In the genomic region with DNA sequence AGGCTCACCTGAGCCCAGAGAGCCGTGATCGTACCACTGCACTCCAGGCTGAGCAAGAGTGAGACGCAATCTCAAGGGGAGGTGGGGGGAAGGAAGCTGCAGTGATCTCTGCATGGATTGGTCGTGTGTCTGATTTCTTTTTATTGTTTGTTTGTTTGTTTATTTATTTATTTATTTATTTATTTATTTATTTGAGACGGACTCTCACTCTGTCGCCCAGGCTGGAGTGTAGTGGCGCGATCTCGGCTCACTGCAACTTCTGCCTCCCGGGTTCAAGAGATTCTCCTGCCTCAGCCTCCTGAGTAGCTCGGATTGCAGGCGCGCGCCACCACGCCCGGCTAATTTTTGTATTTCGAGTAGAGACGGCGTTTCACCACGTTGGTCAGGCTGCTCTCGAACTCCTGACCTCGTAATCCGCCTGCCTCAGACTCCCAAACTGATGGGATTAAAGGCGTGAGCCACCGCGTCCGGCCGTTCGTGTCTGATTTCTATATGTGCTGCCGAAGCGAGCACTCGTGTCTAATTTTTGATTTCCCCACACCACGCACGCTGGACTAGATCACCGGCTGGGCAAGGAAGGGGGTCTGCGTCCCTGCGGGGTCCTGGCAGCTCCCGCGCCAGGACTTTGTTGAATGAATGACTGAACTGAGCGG, we compare ENCODE assay signal across 2 cellular contexts.
TF ChIP-seq lines count a peak whose summit lies in the region.

No MANE protein-coding gene starts in this region.

TF ChIP-seq in SK-N-SH, 30 proteins besides CTCF, POLR2A, EP300 and RAD21:
- TF ChIP-seq, protein P1, sequence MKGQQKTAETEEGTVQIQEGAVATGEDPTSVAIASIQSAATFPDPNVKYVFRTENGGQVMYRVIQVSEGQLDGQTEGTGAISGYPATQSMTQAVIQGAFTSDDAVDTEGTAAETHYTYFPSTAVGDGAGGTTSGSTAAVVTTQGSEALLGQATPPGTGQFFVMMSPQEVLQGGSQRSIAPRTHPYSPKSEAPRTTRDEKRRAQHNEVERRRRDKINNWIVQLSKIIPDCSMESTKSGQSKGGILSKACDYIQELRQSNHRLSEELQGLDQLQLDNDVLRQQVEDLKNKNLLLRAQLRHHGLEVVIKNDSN (IDR thresholded peaks at IDR 0.05; ENCODE audit: borderline replicate concordance, low read depth) = no peak
- TF ChIP-seq YY1 (IDR thresholded peaks at IDR 0.05; ENCODE audit: low read depth) (no peak), SIN3A (IDR thresholded peaks at IDR 0.05; ENCODE audit: borderline replicate concordance, low read depth, low read length) (no peak), NFIC (IDR thresholded peaks at IDR 0.05; ENCODE audit: borderline replicate concordance) (no peak), JUND (IDR thresholded peaks at IDR 0.05) (no peak), NRF1 (IDR thresholded peaks at IDR 0.05; ENCODE audit: low read depth, low read length) (no peak), MXI1 (IDR thresholded peaks at IDR 0.05; ENCODE audit: low read depth, low read length) (no peak), RFX5 (IDR thresholded peaks at IDR 0.05; ENCODE audit: low read length) (no peak), RCOR1 (IDR thresholded peaks at IDR 0.05; ENCODE audit: low read length) (no peak), FOSL2 (IDR thresholded peaks at IDR 0.05; ENCODE audit: borderline replicate concordance, low read depth) (no peak), GATA2 (CRISPR knock-in tag; IDR thresholded peaks at IDR 0.05) (no peak), TAF1 (IDR thresholded peaks at IDR 0.05; ENCODE audit: borderline replicate concordance, low read depth, low read length) (no peak), TCF12 (IDR thresholded peaks at IDR 0.05) (no peak), POLR2AphosphoS5 (IDR thresholded peaks at IDR 0.05; ENCODE audit: low read depth, low read length) (no peak; the same call in 1 of the 2 replicates), GABPA (IDR thresholded peaks at IDR 0.05; ENCODE audit: low read depth) (no peak), CHD2 (IDR thresholded peaks at IDR 0.05; ENCODE audit: low read length, partially characterized antibody) (no peak), RXRA (IDR thresholded peaks at IDR 0.05; ENCODE audit: borderline replicate concordance, low read depth) (no peak), FOXM1 (IDR thresholded peaks at IDR 0.05; ENCODE audit: low read depth) (no peak)
- TF ChIP-seq, protein P2, sequence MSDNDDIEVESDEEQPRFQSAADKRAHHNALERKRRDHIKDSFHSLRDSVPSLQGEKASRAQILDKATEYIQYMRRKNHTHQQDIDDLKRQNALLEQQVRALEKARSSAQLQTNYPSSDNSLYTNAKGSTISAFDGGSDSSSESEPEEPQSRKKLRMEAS (IDR thresholded peaks at IDR 0.05; ENCODE audit: low read depth) = no peak
- TF ChIP-seq, protein P3, sequence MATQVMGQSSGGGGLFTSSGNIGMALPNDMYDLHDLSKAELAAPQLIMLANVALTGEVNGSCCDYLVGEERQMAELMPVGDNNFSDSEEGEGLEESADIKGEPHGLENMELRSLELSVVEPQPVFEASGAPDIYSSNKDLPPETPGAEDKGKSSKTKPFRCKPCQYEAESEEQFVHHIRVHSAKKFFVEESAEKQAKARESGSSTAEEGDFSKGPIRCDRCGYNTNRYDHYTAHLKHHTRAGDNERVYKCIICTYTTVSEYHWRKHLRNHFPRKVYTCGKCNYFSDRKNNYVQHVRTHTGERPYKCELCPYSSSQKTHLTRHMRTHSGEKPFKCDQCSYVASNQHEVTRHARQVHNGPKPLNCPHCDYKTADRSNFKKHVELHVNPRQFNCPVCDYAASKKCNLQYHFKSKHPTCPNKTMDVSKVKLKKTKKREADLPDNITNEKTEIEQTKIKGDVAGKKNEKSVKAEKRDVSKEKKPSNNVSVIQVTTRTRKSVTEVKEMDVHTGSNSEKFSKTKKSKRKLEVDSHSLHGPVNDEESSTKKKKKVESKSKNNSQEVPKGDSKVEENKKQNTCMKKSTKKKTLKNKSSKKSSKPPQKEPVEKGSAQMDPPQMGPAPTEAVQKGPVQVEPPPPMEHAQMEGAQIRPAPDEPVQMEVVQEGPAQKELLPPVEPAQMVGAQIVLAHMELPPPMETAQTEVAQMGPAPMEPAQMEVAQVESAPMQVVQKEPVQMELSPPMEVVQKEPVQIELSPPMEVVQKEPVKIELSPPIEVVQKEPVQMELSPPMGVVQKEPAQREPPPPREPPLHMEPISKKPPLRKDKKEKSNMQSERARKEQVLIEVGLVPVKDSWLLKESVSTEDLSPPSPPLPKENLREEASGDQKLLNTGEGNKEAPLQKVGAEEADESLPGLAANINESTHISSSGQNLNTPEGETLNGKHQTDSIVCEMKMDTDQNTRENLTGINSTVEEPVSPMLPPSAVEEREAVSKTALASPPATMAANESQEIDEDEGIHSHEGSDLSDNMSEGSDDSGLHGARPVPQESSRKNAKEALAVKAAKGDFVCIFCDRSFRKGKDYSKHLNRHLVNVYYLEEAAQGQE (IDR thresholded peaks at IDR 0.05; ENCODE audit: low read depth, low read length) = no peak
TF ChIP-seq in SK-N-SH: peak in this region for 0.

TF ChIP-seq in SK-N-SH treated with all-trans-retinoic acid at 6 μM for 48 hours, 23 proteins besides CTCF, POLR2A, EP300 and RAD21 (continued from another document):
- TF ChIP-seq ZC3H10 (CRISPR knock-in tag; IDR thresholded peaks at IDR 0.05) = no peak
- no peak for TF ChIP-seq OSR1 (CRISPR knock-in tag; IDR thresholded peaks at IDR 0.05)
- no peak for TF ChIP-seq BACH2 (CRISPR knock-in tag; IDR thresholded peaks at IDR 0.05; ENCODE audit: borderline replicate concordance)
- TF ChIP-seq ZFP3 (CRISPR knock-in tag; IDR thresholded peaks at IDR 0.05) = no peak
- TF ChIP-seq ESRRG (CRISPR knock-in tag; IDR thresholded peaks at IDR 0.05) = no peak
- TF ChIP-seq, protein P4, sequence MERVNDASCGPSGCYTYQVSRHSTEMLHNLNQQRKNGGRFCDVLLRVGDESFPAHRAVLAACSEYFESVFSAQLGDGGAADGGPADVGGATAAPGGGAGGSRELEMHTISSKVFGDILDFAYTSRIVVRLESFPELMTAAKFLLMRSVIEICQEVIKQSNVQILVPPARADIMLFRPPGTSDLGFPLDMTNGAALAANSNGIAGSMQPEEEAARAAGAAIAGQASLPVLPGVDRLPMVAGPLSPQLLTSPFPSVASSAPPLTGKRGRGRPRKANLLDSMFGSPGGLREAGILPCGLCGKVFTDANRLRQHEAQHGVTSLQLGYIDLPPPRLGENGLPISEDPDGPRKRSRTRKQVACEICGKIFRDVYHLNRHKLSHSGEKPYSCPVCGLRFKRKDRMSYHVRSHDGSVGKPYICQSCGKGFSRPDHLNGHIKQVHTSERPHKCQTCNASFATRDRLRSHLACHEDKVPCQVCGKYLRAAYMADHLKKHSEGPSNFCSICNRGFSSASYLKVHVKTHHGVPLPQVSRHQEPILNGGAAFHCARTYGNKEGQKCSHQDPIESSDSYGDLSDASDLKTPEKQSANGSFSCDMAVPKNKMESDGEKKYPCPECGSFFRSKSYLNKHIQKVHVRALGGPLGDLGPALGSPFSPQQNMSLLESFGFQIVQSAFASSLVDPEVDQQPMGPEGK (CRISPR knock-in tag; IDR thresholded peaks at IDR 0.05; ENCODE audit: borderline replicate concordance) = no peak
- TF ChIP-seq, protein P5, sequence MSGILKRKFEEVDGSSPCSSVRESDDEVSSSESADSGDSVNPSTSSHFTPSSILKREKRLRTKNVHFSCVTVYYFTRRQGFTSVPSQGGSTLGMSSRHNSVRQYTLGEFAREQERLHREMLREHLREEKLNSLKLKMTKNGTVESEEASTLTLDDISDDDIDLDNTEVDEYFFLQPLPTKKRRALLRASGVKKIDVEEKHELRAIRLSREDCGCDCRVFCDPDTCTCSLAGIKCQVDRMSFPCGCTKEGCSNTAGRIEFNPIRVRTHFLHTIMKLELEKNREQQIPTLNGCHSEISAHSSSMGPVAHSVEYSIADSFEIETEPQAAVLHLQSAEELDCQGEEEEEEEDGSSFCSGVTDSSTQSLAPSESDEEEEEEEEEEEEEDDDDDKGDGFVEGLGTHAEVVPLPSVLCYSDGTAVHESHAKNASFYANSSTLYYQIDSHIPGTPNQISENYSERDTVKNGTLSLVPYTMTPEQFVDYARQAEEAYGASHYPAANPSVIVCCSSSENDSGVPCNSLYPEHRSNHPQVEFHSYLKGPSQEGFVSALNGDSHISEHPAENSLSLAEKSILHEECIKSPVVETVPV (CRISPR knock-in tag; IDR thresholded peaks at IDR 0.05) = no peak
- TF ChIP-seq, protein P6, sequence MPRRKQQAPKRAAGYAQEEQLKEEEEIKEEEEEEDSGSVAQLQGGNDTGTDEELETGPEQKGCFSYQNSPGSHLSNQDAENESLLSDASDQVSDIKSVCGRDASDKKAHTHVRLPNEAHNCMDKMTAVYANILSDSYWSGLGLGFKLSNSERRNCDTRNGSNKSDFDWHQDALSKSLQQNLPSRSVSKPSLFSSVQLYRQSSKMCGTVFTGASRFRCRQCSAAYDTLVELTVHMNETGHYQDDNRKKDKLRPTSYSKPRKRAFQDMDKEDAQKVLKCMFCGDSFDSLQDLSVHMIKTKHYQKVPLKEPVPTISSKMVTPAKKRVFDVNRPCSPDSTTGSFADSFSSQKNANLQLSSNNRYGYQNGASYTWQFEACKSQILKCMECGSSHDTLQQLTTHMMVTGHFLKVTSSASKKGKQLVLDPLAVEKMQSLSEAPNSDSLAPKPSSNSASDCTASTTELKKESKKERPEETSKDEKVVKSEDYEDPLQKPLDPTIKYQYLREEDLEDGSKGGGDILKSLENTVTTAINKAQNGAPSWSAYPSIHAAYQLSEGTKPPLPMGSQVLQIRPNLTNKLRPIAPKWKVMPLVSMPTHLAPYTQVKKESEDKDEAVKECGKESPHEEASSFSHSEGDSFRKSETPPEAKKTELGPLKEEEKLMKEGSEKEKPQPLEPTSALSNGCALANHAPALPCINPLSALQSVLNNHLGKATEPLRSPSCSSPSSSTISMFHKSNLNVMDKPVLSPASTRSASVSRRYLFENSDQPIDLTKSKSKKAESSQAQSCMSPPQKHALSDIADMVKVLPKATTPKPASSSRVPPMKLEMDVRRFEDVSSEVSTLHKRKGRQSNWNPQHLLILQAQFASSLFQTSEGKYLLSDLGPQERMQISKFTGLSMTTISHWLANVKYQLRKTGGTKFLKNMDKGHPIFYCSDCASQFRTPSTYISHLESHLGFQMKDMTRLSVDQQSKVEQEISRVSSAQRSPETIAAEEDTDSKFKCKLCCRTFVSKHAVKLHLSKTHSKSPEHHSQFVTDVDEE (CRISPR knock-in tag; IDR thresholded peaks at IDR 0.05) = no peak
